ENCODE assay signal across 8 cellular contexts in the genomic region with DNA sequence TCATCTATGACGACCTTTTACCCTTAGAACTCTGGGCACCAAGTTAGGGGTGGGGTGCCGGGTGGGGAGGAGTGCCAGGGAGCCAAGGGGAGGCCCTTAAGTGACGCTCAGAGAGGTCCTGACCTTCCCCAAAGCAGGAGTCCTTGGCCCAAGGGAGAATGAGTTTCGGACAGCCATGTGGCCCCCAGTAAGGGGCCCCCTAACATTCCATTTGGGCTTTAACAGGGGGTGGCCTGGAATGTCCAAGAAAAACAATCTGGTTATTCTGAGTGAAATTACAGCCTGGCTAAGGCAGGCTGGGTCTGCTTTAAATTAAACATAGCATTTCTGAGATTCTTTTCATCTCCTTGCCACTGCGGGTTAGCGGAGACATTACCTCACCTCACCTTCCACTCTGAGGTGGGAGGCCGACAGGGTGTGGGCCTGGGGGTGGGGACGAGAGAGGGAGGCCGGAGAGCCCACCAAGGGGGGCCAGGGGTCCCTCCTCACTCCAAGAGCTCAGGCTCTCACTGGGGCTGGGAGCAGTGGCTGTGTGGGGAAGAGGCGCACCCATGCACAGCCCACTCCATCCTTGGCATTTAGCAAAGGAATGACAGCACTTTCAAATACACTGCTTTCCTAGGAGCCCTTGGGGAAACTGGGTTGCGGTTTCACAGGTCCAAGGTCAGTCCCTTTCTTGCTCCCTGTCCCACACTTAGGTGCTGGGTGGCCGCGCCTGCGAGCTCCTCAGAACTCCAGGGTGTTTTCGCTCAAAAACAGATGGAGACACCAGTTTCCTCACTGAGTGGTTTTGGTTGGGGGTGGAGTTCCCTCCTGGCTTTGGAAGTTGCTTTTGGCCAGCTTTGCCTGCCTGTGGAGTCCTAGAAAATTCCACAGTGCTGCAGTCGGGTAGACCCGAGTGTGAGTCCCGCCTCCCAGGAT.
DNase-seq lines count a peak whose midpoint lies in the region; ATAC-seq and TF ChIP-seq lines count a peak whose summit lies in the region.

No MANE protein-coding gene starts in this region.

- peak overlapping the region; percentile 43 for H3K4me2 ChIP-seq in trophoblast cell (ENCODE audit: low read length)

- peak overlapping the region; percentile 5 for H3K4me3 ChIP-seq in CD8-positive, alpha-beta T cell (ENCODE audit: low read depth, low read length)
- H3K4me3 ChIP-seq in Peyer's patch = no peak overlapping the region
- H3K4me3 ChIP-seq in trophoblast cell (ENCODE audit: low read depth, low read length) = no peak overlapping the region

- H2BK12ac ChIP-seq in trophoblast cell (ENCODE audit: low read length) = peak overlapping the region; percentile 97

- H3K27ac ChIP-seq in CD8-positive, alpha-beta T cell (ENCODE audit: low read depth, low read length) = peak overlapping the region; percentile 43
- H3K27ac ChIP-seq in Peyer's patch (peak overlapping the region; percentile 48 to 77 (median 74)), trophoblast cell (ENCODE audit: low read depth, low read length) (peak overlapping the region; percentile 93)

- H3K36me3 ChIP-seq in CD8-positive, alpha-beta T cell (ENCODE audit: insufficient read depth, low read length) = no peaks in the 10 kb centered on the region
- H3K36me3 ChIP-seq in Peyer's patch (no peaks in the 10 kb centered on the region), trophoblast cell (ENCODE audit: control insufficient read depth in 1 of 2, insufficient read depth in 2 of 2, low read length in 2 of 2) (no peaks in the 10 kb centered on the region)

- H3K9me3 ChIP-seq in CD8-positive, alpha-beta T cell (ENCODE audit: low read length) = no peaks in the 10 kb centered on the region
- no peaks in the 10 kb centered on the region for H3K9me3 ChIP-seq in Peyer's patch
- H3K9me3 ChIP-seq in trophoblast cell (ENCODE audit: insufficient read depth, low read depth, low read length) = no peaks in the 10 kb centered on the region

- no CpG with 5 or more reads among the region's 18 CpGs for WGBS in trophoblast cell (ENCODE audit: extremely low coverage, insufficient coverage, insufficient read length)

- H4K12ac ChIP-seq in trophoblast cell (ENCODE audit: low read depth, low read length) = peak overlapping the region; percentile 49

- no peak overlapping the region for H3K23ac ChIP-seq in trophoblast cell (ENCODE audit: low read length)

- POLR2A ChIA-PET in CD8-positive, alpha-beta T cell (lab: Charles Lee) = no interaction called here

- H3K79me1 ChIP-seq in trophoblast cell (ENCODE audit: low read length) = peaks cover 30% of the 10 kb centered on the region

- H3K36me3 Mint-ChIP-seq in CD8-positive, alpha-beta T cell = no peaks in the 10 kb centered on the region

- H2BK5ac ChIP-seq in trophoblast cell (ENCODE audit: low read depth, low read length, poor library complexity) = peak overlapping the region; percentile 92

- no peak overlapping the region for H3K4me3 Mint-ChIP-seq in CD8-positive, alpha-beta T cell

- H2BK120ac ChIP-seq in trophoblast cell (ENCODE audit: insufficient read depth, low read length, poor library complexity) = peak overlapping the region; percentile 99

- intact Hi-C loops in CD8-positive, alpha-beta T cell (cut with DNase I, micrococcal nuclease) = loop anchor here in 1 of 2 experiments (5.0 kb wide), 1 partner anchor 39 kb away; no protein-coding TSS in a partner anchor

- H2AFZ ChIP-seq in trophoblast cell (ENCODE audit: insufficient read depth, low read length, poor library complexity) = peak overlapping the region; percentile 3

- H3K9ac ChIP-seq in trophoblast cell (ENCODE audit: low read length) = no peak overlapping the region

- H3K79me2 ChIP-seq in trophoblast cell (ENCODE audit: control insufficient read depth, insufficient read depth, low read length, poor library complexity) = peaks cover 8% of the 10 kb centered on the region

- H3K4ac ChIP-seq in trophoblast cell (ENCODE audit: low read depth, low read length) = peak overlapping the region; percentile 16

- peak overlapping the region; percentile 81 for H3K14ac ChIP-seq in trophoblast cell (ENCODE audit: low read length)

- H2AK5ac ChIP-seq in trophoblast cell (ENCODE audit: low read length) = peak overlapping the region; percentile 17

- H4K8ac ChIP-seq in trophoblast cell (ENCODE audit: low read depth, low read length) = peak overlapping the region; percentile 84

- TF ChIP-seq POLR2A in Peyer's patch (IDR thresholded peaks at IDR 0.05) = no peak

- peak overlapping the region; percentile 93 for H3K27ac Mint-ChIP-seq in CD8-positive, alpha-beta T cell

- peaks cover 53% of the 10 kb centered on the region for H3K4me1 Mint-ChIP-seq in CD8-positive, alpha-beta T cell (ENCODE audit: low read depth)

- H3K27me3 Mint-ChIP-seq in CD8-positive, alpha-beta T cell (ENCODE audit: low read depth) = no peaks in the 10 kb centered on the region

- peak overlapping the region; percentile 97 for H4K91ac ChIP-seq in trophoblast cell (ENCODE audit: low read depth, low read length)

- H3K9me3 Mint-ChIP-seq in CD8-positive, alpha-beta T cell = peaks cover 3% of the 10 kb centered on the region

- no peak for ATAC-seq in CD8-positive, alpha-beta T cell
- no peak for ATAC-seq in HG03108 (IDR thresholded peaks at IDR 0.05; ENCODE audit: unreplicated experiment)

- DNase-seq in CD8-positive, alpha-beta T cell = peak in 2 of 7 experiments; percentile 15 to 37
- DNase-seq in Peyer's patch (peak in 1 of 3 donors; percentile 49), fibroblast of peridontal ligament (ENCODE audit: extremely low read depth) (peak; percentile 90), trophoblast cell (peak in 1 of 2 donors; percentile 66), hippocampal formation (lab: John Stamatoyannopoulos, UW) (no peak), KG1 (lab: John Stamatoyannopoulos, UW) (no peak), iPS-NIHi7 (ENCODE audit: extremely low spot score) (no peak)

- CTCF ChIA-PET in CD8-positive, alpha-beta T cell (lab: Charles Lee) = interaction anchor here (2.2 kb wide), 1 partner anchor 171 kb away, joined by 7 read pairs; no protein-coding TSS in a partner anchor

- no peak for TF ChIP-seq CTCF in CD8-positive, alpha-beta T cell (IDR thresholded peaks at IDR 0.05)
- no peak for TF ChIP-seq CTCF in Peyer's patch (IDR thresholded peaks at IDR 0.05)

- H3K4me1 ChIP-seq in CD8-positive, alpha-beta T cell (ENCODE audit: insufficient read depth, low read length) = peaks cover 65% of the 10 kb centered on the region
- H3K4me1 ChIP-seq in Peyer's patch (peaks cover 0 to 36% (median 23%) of the 10 kb centered on the region in 4 donors), trophoblast cell (ENCODE audit: control insufficient read depth in 1 of 2, insufficient read depth in 2 of 2, low read length in 2 of 2) (peaks cover 33 to 46% of the 10 kb centered on the region in 2 experiments)

- H3K27me3 ChIP-seq in CD8-positive, alpha-beta T cell (ENCODE audit: insufficient read depth, low read length) = no peaks in the 10 kb centered on the region
- H3K27me3 ChIP-seq in Peyer's patch = no peaks in the 10 kb centered on the region
- no peaks in the 10 kb centered on the region for H3K27me3 ChIP-seq in trophoblast cell (ENCODE audit: insufficient read depth, low read length)

- H3K18ac ChIP-seq in trophoblast cell (ENCODE audit: low read length) = peak overlapping the region; percentile 28

Comparison
In these comparisons a context has a peak if more than half of its experiments do, and no peak if none do; other contexts are left out.
1. H3K27ac ChIP-seq: peak in every context shown above with its lines; median percentile 93 in trophoblast cell; 74 in Peyer's patch; 43 in CD8-positive, alpha-beta T cell.